In the genomic region with DNA sequence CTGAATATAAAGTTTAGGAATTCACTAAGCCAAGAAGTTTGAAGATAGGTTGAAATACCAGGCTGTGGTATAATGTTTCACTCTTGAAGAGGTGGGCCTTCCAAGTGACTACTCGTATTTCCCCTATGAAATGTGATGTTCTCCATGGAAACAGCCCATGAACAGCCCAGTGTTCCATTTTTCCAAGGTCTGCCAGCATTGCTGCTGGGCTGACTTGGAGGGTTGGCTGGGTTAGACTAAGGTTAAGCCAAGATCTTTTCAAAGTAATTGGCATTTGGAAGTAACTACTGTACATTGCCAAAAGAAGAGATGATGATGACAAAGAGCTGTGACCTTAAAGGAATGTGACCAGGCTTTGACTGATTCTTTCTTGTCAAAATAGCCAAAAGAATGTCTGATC, we compare ENCODE assay signal across 19 cellular contexts.
DNase-seq lines count a peak whose midpoint lies in the region; TF ChIP-seq lines count a peak whose summit lies in the region.
"Had no signal": no experiment of that assay in that cellular context is flagged by ENCODE, and none has a peak within 500 bp of the region (broad histone marks: within the 10 kb centered on the region; RNA-seq: fewer than 3 reads in every experiment).

No MANE protein-coding gene starts in this region.

- no peak overlapping the region for H4K91ac ChIP-seq in neuronal stem cell (ENCODE audit: low read depth, low read length, poor library complexity)

- no peaks in the 10 kb centered on the region for H3K79me1 ChIP-seq in neuronal stem cell (ENCODE audit: low read depth, low read length)

- H3K4me1 ChIP-seq in neuronal stem cell (ENCODE audit: control insufficient read depth in 2 of 2, insufficient read depth in 1 of 2, low read depth in 1 of 2, low read length in 2 of 2): peaks cover 0 to 9% of the 10 kb centered on the region in 2 donors

- no peak overlapping the region for H2AK5ac ChIP-seq in neuronal stem cell (ENCODE audit: low read depth, low read length)

- no peak overlapping the region for H3K27ac ChIP-seq in neuronal stem cell (replicated peaks; ENCODE audit: low read length)
- H3K27ac ChIP-seq: PC-9, thoracic aorta had no signal

- H3K9ac ChIP-seq in neuronal stem cell (ENCODE audit: low read depth, low read length, poor library complexity): no peak overlapping the region

- H2BK12ac ChIP-seq in neuronal stem cell (ENCODE audit: low read length): no peak overlapping the region

- no peaks in the 10 kb centered on the region for H3K36me3 ChIP-seq in neuronal stem cell (replicated peaks in 1 of 2; ENCODE audit: control insufficient read depth in 2 of 2, insufficient read depth in 2 of 2, low read length in 2 of 2)
- H3K36me3 ChIP-seq: thoracic aorta had no signal

- WGBS in neuronal stem cell (ENCODE audit: extremely low coverage in 2 of 2, insufficient read length in 2 of 2, insufficient replicate concordance in 1 of 2), 2 donors: no CpG with 5 or more reads among the region's 1 CpG

- H2AFZ ChIP-seq in neuronal stem cell (ENCODE audit: low read length): peak overlapping the region; percentile 21
- H2AFZ ChIP-seq: PC-9 had no signal

- H4K8ac ChIP-seq in neuronal stem cell (ENCODE audit: low read depth, low read length): no peak overlapping the region

- no peaks in the 10 kb centered on the region for H3K27me3 ChIP-seq in neuronal stem cell (ENCODE audit: control insufficient read depth in 3 of 3, insufficient read depth in 3 of 3, low read depth in 1 of 3, low read length in 3 of 3)

- no peak for TF ChIP-seq CTCF in choroid plexus epithelial cell (conservative IDR thresholded peaks at IDR 0.05; ENCODE audit: low read depth, low read length)

- no peak overlapping the region for H2BK5ac ChIP-seq in neuronal stem cell (ENCODE audit: low read length)

- H2BK15ac ChIP-seq in neuronal stem cell (ENCODE audit: low read length): no peak overlapping the region

- H3K14ac ChIP-seq in neuronal stem cell (ENCODE audit: low read length): no peak overlapping the region

- no peak overlapping the region for H2BK120ac ChIP-seq in neuronal stem cell (ENCODE audit: low read depth, low read length)

- H3K4me2 ChIP-seq in neuronal stem cell (ENCODE audit: insufficient read depth, low read length, poor library complexity, severe bottlenecking): no peak overlapping the region
- H3K4me2 ChIP-seq: PC-9 had no signal

- no peak overlapping the region for H3K4ac ChIP-seq in neuronal stem cell (ENCODE audit: low read length)

- no peak overlapping the region for H3K18ac ChIP-seq in neuronal stem cell (ENCODE audit: low read length)

- H3K4me3 ChIP-seq in choroid plexus epithelial cell (ENCODE audit: low read depth, low read length) (no peak overlapping the region), neuronal stem cell (ENCODE audit: low read length in 2 of 2) (no peak overlapping the region)
- H3K4me3 ChIP-seq: mucosa of descending colon, PC-9, thoracic aorta had no signal

- H3K9me3 ChIP-seq in neuronal stem cell (replicated peaks in 1 of 2; ENCODE audit: control insufficient read depth in 2 of 2, insufficient read depth in 1 of 2, low read depth in 1 of 2, low read length in 2 of 2): no peaks in the 10 kb centered on the region
- H3K9me3 ChIP-seq: mucosa of descending colon, thoracic aorta had no signal

- no peak overlapping the region for H3K23ac ChIP-seq in neuronal stem cell (ENCODE audit: low read depth, low read length, poor library complexity)

- DNase-seq in AG20443 (ENCODE audit: low spot score) (peak; percentile 26), M059J (ENCODE audit: low read depth) (peak; percentile 32), choroid plexus epithelial cell (ENCODE audit: low read depth) (peak; percentile 54), neuronal stem cell (ENCODE audit: low spot score) (no peak), NCI-H748 treated with DMSO at 0.1 percent for 48 hours (lab: John Stamatoyannopoulos, UW) (no peak), DMS153 (lab: John Stamatoyannopoulos, UW) (no peak), LoVo (ENCODE audit: low spot score) (no peak)
- no peak for DNase-seq in activated T-cell treated with anti-CD3 and anti-CD28 coated beads, Interleukin-2, amount 50 U/mL, for 48 hours
- DNase-seq: activated CD8-positive, alpha-beta memory T cell treated with anti-CD3 and anti-CD28 coated beads for 24 hours; activated T-cell treated with anti-CD3 and anti-CD28 coated beads, Interleukin-2, amount 50 U/mL, for 72 hours; COR-L47; EL; Karpas-422; mucosa of descending colon; NCI-H1105; NCI-H2081 treated with DMSO at 0.1 percent for 48 hours; PC-9; retina had no signal

Comparison
In these comparisons a context has a peak if more than half of its experiments do, and no peak if none do; other contexts are left out.
1. DNase-seq: peak in AG20443 (single experiment), M059J (single experiment) and choroid plexus epithelial cell (single experiment); none in neuronal stem cell (single experiment), activated T-cell treated with anti-CD3 and anti-CD28 coated beads, Interleukin-2, amount 50 U/mL, for 48 hours (0 of 2), NCI-H748 treated with DMSO at 0.1 percent for 48 hours (single experiment), DMS153 (single experiment) and LoVo (single experiment).